Comparison of ENCODE assay signal across 16 cellular contexts in genomic region chr2:181978351-181979150, GRCh38. TPM values are rescaled to one million over a fixed set of nuclear protein-coding genes. Genes with fewer than 3 reads are reported as not detected.
A peak's percentile ranks its signal among the peaks of the same experiment; 100 is the strongest.
DNase-seq lines count a peak whose midpoint lies in the region; ATAC-seq and TF ChIP-seq lines count a peak whose summit lies in the region.
"Had no signal": no experiment of that assay in that cellular context is flagged by ENCODE, and none has a peak within 500 bp of the region (broad histone marks: within the 10 kb centered on the region; RNA-seq: fewer than 3 reads in every experiment).

No MANE protein-coding gene starts in this region.

- no peaks in the 10 kb centered on the region for H3K27me3 Mint-ChIP-seq in HFFc6 (ENCODE audit: insufficient read depth)

- intact Hi-C loops in Right ventricle myocardium inferior (cut with DNase I): no loop called here

- DNase-seq in HFFc6: no peak
- DNase-seq in RPMI7951 (ENCODE audit: low read depth): peak; percentile 80
- DNase-seq in myocyte (ENCODE audit: low read depth): peak; percentile 27
- DNase-seq in Right ventricle myocardium inferior (ENCODE audit: missing footprints): no peak
- DNase-seq in NCI-H1048 (lab: John Stamatoyannopoulos, UW): no peak
- no peak for DNase-seq in activated gamma-delta T cell (lab: John Stamatoyannopoulos, UW)
- DNase-seq: activated CD4-positive, alpha-beta T cell treated with anti-CD3 and anti-CD28 coated beads, Interleukin-2, amount 50 U/mL, for 1 hour; DND-41; NCI-H2227 treated with DMSO at 0.1 percent for 48 hours had no signal

- H3K9me3 Mint-ChIP-seq in HFFc6: no peaks in the 10 kb centered on the region
- H3K9me3 Mint-ChIP-seq: activated naive CD4-positive, alpha-beta T cell treated with anti-CD3 and anti-CD28 coated beads for 36 hours had no signal

- no peak for TF ChIP-seq CTCF in HFFc6 (IDR thresholded peaks at IDR 0.05)

- 0 out of 2 replicates have a peak, but pooled peaks cover 4% of the 10 kb centered on the region for H3K36me3 Mint-ChIP-seq in HFFc6 (ENCODE audit: low read depth)
- H3K36me3 Mint-ChIP-seq: CD14-positive monocyte had no signal

- no peak overlapping the region for H3K4me3 Mint-ChIP-seq in HFFc6
- H3K4me3 Mint-ChIP-seq: activated naive CD4-positive, alpha-beta T cell treated with anti-CD3 and anti-CD28 coated beads for 36 hours; CD14-positive monocyte had no signal

- H3K27ac Mint-ChIP-seq in HFFc6: peak overlapping the region; percentile 71
- H3K27ac Mint-ChIP-seq: activated naive CD4-positive, alpha-beta T cell treated with anti-CD3 and anti-CD28 coated beads for 36 hours; CD14-positive monocyte had no signal

- peaks cover 27% of the 10 kb centered on the region for H3K4me1 Mint-ChIP-seq in HFFc6 (ENCODE audit: low read depth)
- H3K4me1 Mint-ChIP-seq: CD14-positive monocyte had no signal

- peak; percentile 24 for ATAC-seq in GM18868 (IDR thresholded peaks at IDR 0.05; ENCODE audit: unreplicated experiment)
- ATAC-seq in Right ventricle myocardium inferior: no peak
- no peak for ATAC-seq in GM21529 (IDR thresholded peaks at IDR 0.05; ENCODE audit: unreplicated experiment)

RNA-seq across cellular contexts. Expression of gene PPP1R1C, which starts 7.1 kb away (rescaled TPM):
- total RNA-seq in HFFc6 (2021; fragmentation: NEBNext Ultra II Directional; extraction: Animal tissue kit (Norgen Biotek cat#: 25700)): under 1 TPM in 4 of 6 experiments, not detected in 2; 0.31 to 0.48 (median 0.39) TPM
- 3.1 and 4.2 TPM in 2 replicates for total RNA-seq in RPMI7951 (2014; rRNA removed; shearing (Covaris generic))
- total RNA-seq in myocyte: 0.51 TPM in 1 of 2 replicates, not detected in the other
- 0.23 TPM for polyA plus RNA-seq in myocyte (2012)
- 24.0 TPM for total RNA-seq in Right ventricle myocardium inferior
- total RNA-seq: activated naive CD4-positive, alpha-beta T cell treated with anti-CD3 and anti-CD28 coated beads for 36 hours; lung microvascular endothelial cell; T-helper 1 cell treated with Interleukin-12 subunit alpha and Interleukin-12 subunit beta and Interleukin-4 antibody, amounts not matched to agents 30 ng/mL and 1 ng/mL, for 36 hours; thoracic aorta had no signal
- polyA plus RNA-seq: CD14-positive monocyte had no signal

Comparison
In these comparisons a context has a peak if more than half of its experiments do, and no peak if none do; other contexts are left out.
1. DNase-seq: peak in RPMI7951 (single experiment) and myocyte (single experiment); none in HFFc6 (single experiment), Right ventricle myocardium inferior (single experiment), NCI-H1048 (single experiment) and activated gamma-delta T cell (single experiment).